ENCODE assay signal across 35 cellular contexts in the genomic region with DNA sequence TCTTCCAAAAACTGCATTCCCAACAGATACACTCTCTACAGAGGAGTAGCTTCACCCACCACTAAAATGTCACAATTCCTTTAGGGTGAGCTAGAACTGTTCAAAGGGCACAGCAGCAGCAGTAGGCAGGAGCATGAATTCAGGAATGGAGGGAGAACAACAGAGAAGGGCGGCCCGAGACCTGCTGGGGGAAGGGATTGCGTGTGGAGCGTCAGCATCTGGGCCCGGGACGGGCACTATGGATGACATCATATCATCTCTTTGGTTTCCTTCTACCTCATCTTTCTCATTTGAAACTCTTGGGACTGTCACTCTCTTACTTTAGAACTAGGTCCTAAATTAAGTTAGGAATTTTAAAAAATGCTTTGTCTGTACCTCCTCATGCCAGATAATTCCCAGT.
"Had no signal": no experiment of that assay in that cellular context is flagged by ENCODE, and none has a peak within 500 bp of the region (broad histone marks: within the 10 kb centered on the region; RNA-seq: fewer than 3 reads in every experiment).

No MANE protein-coding gene starts in this region.

- ATAC-seq: activated CD4-positive, alpha-beta T cell treated with anti-CD3 and anti-CD28 coated beads for 36 hours; activated CD4-positive, CD25-positive, alpha-beta regulatory T cell treated with anti-CD3 and anti-CD28 coated beads, Interleukin-2, amount 50 U/mL, for 24 hours; activated CD8-positive, alpha-beta memory T cell treated with anti-CD3 and anti-CD28 coated beads, Interleukin-2, amount 10 ng/mL, durations not matched to agents 7 days and 5 days; activated CD8-positive, alpha-beta T cell treated with anti-CD3 and anti-CD28 coated beads, Interleukin-2, amount 10 ng/mL, durations not matched to agents 7 days and 5 days; activated naive CD4-positive, alpha-beta T cell treated with anti-CD3 and anti-CD28 coated beads, Interleukin-2, amount 50 U/mL, for 72 hours; activated T-cell treated with anti-CD3 and anti-CD28 coated beads, Interleukin-2, amount 50 U/mL, for 4 hours; activated T-cell treated with anti-CD3 and anti-CD28 coated beads, Interleukin-2, amount 50 U/mL, for 72 hours; activated T-helper 17 cell treated with anti-CD3 and anti-CD28 coated beads, Interleukin-2, amount 50 U/mL, for 72 hours; T-cell; T-helper 17 cell had no signal

- H3K36me3 ChIP-seq: cardiac muscle cell had no signal

- H3K36me3 Mint-ChIP-seq: activated CD8-positive, alpha-beta memory T cell treated with anti-CD3 and anti-CD28 coated beads, Interleukin-2, amount 10 ng/mL, durations not matched to agents 7 days and 5 days; activated naive CD4-positive, alpha-beta T cell treated with anti-CD3 and anti-CD28 coated beads, Interleukin-2, amount 50 U/mL, for 72 hours; activated naive CD8-positive, alpha-beta T cell treated with anti-CD3 and anti-CD28 coated beads for 36 hours; T-cell had no signal

- DNase-seq: activated CD4-positive, alpha-beta memory T cell treated with anti-CD3 and anti-CD28 coated beads, Interleukin-2, amount 10 ng/mL, durations not matched to agents 7 days and 5 days; activated CD4-positive, alpha-beta T cell treated with anti-CD3 and anti-CD28 coated beads for 1 hour; activated CD4-positive, alpha-beta T cell treated with anti-CD3 and anti-CD28 coated beads for 36 hours; activated CD4-positive, alpha-beta T cell treated with anti-CD3 and anti-CD28 coated beads for 48 hours; activated CD4-positive, alpha-beta T cell treated with anti-CD3 and anti-CD28 coated beads, Interleukin-2, amount 10 ng/mL, durations not matched to agents 7 days and 5 days; activated CD4-positive, alpha-beta T cell treated with anti-CD3 and anti-CD28 coated beads, Interleukin-2, amount 50 U/mL, for 48 hours; activated CD4-positive, CD25-positive, alpha-beta regulatory T cell; activated CD8-positive, alpha-beta memory T cell treated with anti-CD3 and anti-CD28 coated beads for 24 hours; activated CD8-positive, alpha-beta memory T cell treated with anti-CD3 and anti-CD28 coated beads, Interleukin-2, amount 10 ng/mL, durations not matched to agents 7 days and 5 days; activated CD8-positive, alpha-beta T cell treated with anti-CD3 and anti-CD28 coated beads, Interleukin-2, amount 10 ng/mL, durations not matched to agents 7 days and 5 days; activated effector memory CD4-positive, alpha-beta T cell treated with anti-CD3 and anti-CD28 coated beads, Interleukin-2, amount 50 U/mL, for 16 hours; activated gamma-delta T cell treated with Interleukin-2 at 50 U/mL for 16 hours; activated naive CD4-positive, alpha-beta T cell; activated naive CD4-positive, alpha-beta T cell treated with anti-CD3 and anti-CD28 coated beads for 36 hours; activated naive CD4-positive, alpha-beta T cell treated with anti-CD3 and anti-CD28 coated beads, Interleukin-2, amount 50 U/mL, for 16 hours; activated naive CD8-positive, alpha-beta T cell treated with anti-CD3 and anti-CD28 coated beads for 36 hours; activated T-cell treated with anti-CD3 and anti-CD28 coated beads for 4 hours; activated T-cell treated with anti-CD3 and anti-CD28 coated beads, Interleukin-2, amount 50 U/mL, for 1 hour; activated T-cell treated with anti-CD3 and anti-CD28 coated beads, Interleukin-2, amount 50 U/mL, for 4 hours; activated T-cell treated with anti-CD3 and anti-CD28 coated beads, Interleukin-2, amount 50 U/mL, for 72 hours; adrenal gland; amniotic stem cell; aorta; caudate nucleus; cerebellar nuclear complex; T-cell; T-helper 17 cell; T-helper 9 cell had no signal

- H3K4me3 Mint-ChIP-seq: activated CD4-positive, alpha-beta memory T cell treated with anti-CD3 and anti-CD28 coated beads, Interleukin-2, amount 10 ng/mL, durations not matched to agents 7 days and 5 days; activated CD4-positive, alpha-beta T cell treated with anti-CD3 and anti-CD28 coated beads for 36 hours; activated CD4-positive, alpha-beta T cell treated with anti-CD3 and anti-CD28 coated beads, Interleukin-2, amount 10 ng/mL, durations not matched to agents 7 days and 5 days; activated CD8-positive, alpha-beta memory T cell treated with anti-CD3 and anti-CD28 coated beads, Interleukin-2, amount 10 ng/mL, durations not matched to agents 7 days and 5 days; activated CD8-positive, alpha-beta T cell treated with anti-CD3 and anti-CD28 coated beads, Interleukin-2, amount 10 ng/mL, durations not matched to agents 7 days and 5 days; activated naive CD4-positive, alpha-beta T cell treated with anti-CD3 and anti-CD28 coated beads for 36 hours; activated naive CD8-positive, alpha-beta T cell treated with anti-CD3 and anti-CD28 coated beads for 36 hours; activated T-cell treated with anti-CD3 and anti-CD28 coated beads, Interleukin-2, amount 50 U/mL, for 4 hours; activated T-cell treated with anti-CD3 and anti-CD28 coated beads, Interleukin-2, amount 50 U/mL, for 72 hours; activated T-helper 1 cell treated with anti-CD3 and anti-CD28 coated beads, Interleukin-12 subunit alpha, Interleukin-12 subunit beta, Interleukin-2, Interleukin-4 antibody, amounts not matched to agents 30 ng/mL and 10 ng/mL and 1 ng/mL, durations not matched to agents 14 hours and 24 hours and 36 hours; activated T-helper 17 cell treated with anti-CD3 and anti-CD28 coated beads, Interleukin-2, amount 50 U/mL, for 72 hours; brain; central memory CD8-positive, alpha-beta T cell; T-cell; T-helper 17 cell had no signal

- H3K27ac ChIP-seq: adrenal gland, cardiac muscle cell had no signal

- H3K27me3 ChIP-seq: adrenal gland had no signal

- H3K27ac Mint-ChIP-seq: activated CD4-positive, alpha-beta memory T cell treated with anti-CD3 and anti-CD28 coated beads, Interleukin-2, amount 10 ng/mL, durations not matched to agents 7 days and 5 days; activated CD4-positive, alpha-beta T cell treated with anti-CD3 and anti-CD28 coated beads for 36 hours; activated CD4-positive, alpha-beta T cell treated with anti-CD3 and anti-CD28 coated beads, Interleukin-2, amount 10 ng/mL, durations not matched to agents 7 days and 5 days; activated CD8-positive, alpha-beta memory T cell treated with anti-CD3 and anti-CD28 coated beads, Interleukin-2, amount 10 ng/mL, durations not matched to agents 7 days and 5 days; activated CD8-positive, alpha-beta T cell treated with anti-CD3 and anti-CD28 coated beads, Interleukin-2, amount 10 ng/mL, durations not matched to agents 7 days and 5 days; activated naive CD4-positive, alpha-beta T cell treated with anti-CD3 and anti-CD28 coated beads for 36 hours; activated naive CD4-positive, alpha-beta T cell treated with anti-CD3 and anti-CD28 coated beads, Interleukin-2, amount 50 U/mL, for 72 hours; activated naive CD8-positive, alpha-beta T cell treated with anti-CD3 and anti-CD28 coated beads for 36 hours; activated T-cell treated with anti-CD3 and anti-CD28 coated beads, Interleukin-2, amount 50 U/mL, for 72 hours; activated T-helper 1 cell treated with anti-CD3 and anti-CD28 coated beads, Interleukin-12 subunit alpha, Interleukin-12 subunit beta, Interleukin-2, Interleukin-4 antibody, amounts not matched to agents 30 ng/mL and 10 ng/mL and 1 ng/mL, durations not matched to agents 14 hours and 24 hours and 36 hours; activated T-helper 17 cell treated with anti-CD3 and anti-CD28 coated beads, Interleukin-2, amount 50 U/mL, for 72 hours; brain; T-cell; T-helper 17 cell had no signal

- H3K9me3 Mint-ChIP-seq: activated CD4-positive, alpha-beta memory T cell treated with anti-CD3 and anti-CD28 coated beads, Interleukin-2, amount 10 ng/mL, durations not matched to agents 7 days and 5 days; activated CD4-positive, alpha-beta T cell treated with anti-CD3 and anti-CD28 coated beads, Interleukin-2, amount 10 ng/mL, durations not matched to agents 7 days and 5 days; activated naive CD4-positive, alpha-beta T cell treated with anti-CD3 and anti-CD28 coated beads for 36 hours; activated naive CD4-positive, alpha-beta T cell treated with anti-CD3 and anti-CD28 coated beads, Interleukin-2, amount 50 U/mL, for 72 hours; activated naive CD8-positive, alpha-beta T cell treated with anti-CD3 and anti-CD28 coated beads for 36 hours; activated T-cell treated with anti-CD3 and anti-CD28 coated beads, Interleukin-2, amount 50 U/mL, for 4 hours; activated T-cell treated with anti-CD3 and anti-CD28 coated beads, Interleukin-2, amount 50 U/mL, for 72 hours; activated T-helper 1 cell treated with anti-CD3 and anti-CD28 coated beads, Interleukin-12 subunit alpha, Interleukin-12 subunit beta, Interleukin-2, Interleukin-4 antibody, amounts not matched to agents 30 ng/mL and 10 ng/mL and 1 ng/mL, durations not matched to agents 14 hours and 24 hours and 36 hours; activated T-helper 17 cell treated with anti-CD3 and anti-CD28 coated beads, Interleukin-2, amount 50 U/mL, for 72 hours; brain; central memory CD8-positive, alpha-beta T cell had no signal

- H3K27me3 Mint-ChIP-seq: activated CD8-positive, alpha-beta memory T cell treated with anti-CD3 and anti-CD28 coated beads, Interleukin-2, amount 10 ng/mL, durations not matched to agents 7 days and 5 days; central memory CD8-positive, alpha-beta T cell had no signal

- H3K4me1 Mint-ChIP-seq: activated CD4-positive, alpha-beta memory T cell treated with anti-CD3 and anti-CD28 coated beads, Interleukin-2, amount 10 ng/mL, durations not matched to agents 7 days and 5 days; activated CD4-positive, alpha-beta T cell treated with anti-CD3 and anti-CD28 coated beads for 36 hours; activated CD4-positive, alpha-beta T cell treated with anti-CD3 and anti-CD28 coated beads, Interleukin-2, amount 10 ng/mL, durations not matched to agents 7 days and 5 days; activated CD8-positive, alpha-beta memory T cell treated with anti-CD3 and anti-CD28 coated beads, Interleukin-2, amount 10 ng/mL, durations not matched to agents 7 days and 5 days; activated naive CD8-positive, alpha-beta T cell treated with anti-CD3 and anti-CD28 coated beads for 36 hours; activated T-helper 17 cell treated with anti-CD3 and anti-CD28 coated beads, Interleukin-2, amount 50 U/mL, for 72 hours; brain; central memory CD8-positive, alpha-beta T cell; T-cell; T-helper 17 cell had no signal

- H3K4me1 ChIP-seq: adrenal gland had no signal

- H3K9me3 ChIP-seq: adrenal gland had no signal

- H3K4me3 ChIP-seq: adrenal gland, cardiac muscle cell had no signal
